In genomic region chr12:27619308-27619707, GRCh38 we compare ENCODE assay signal across 8 cellular contexts.
DNase-seq lines count a peak whose midpoint lies in the region; ATAC-seq and FAIRE-seq lines count a peak whose summit lies in the region.

No MANE protein-coding gene starts in this region.

- H3K27ac Mint-ChIP-seq in activated naive CD8-positive, alpha-beta T cell treated with anti-CD3 and anti-CD28 coated beads, Interleukin-2, amount 50 U/mL, for 24 hours: peak overlapping the region; percentile 43

- H3K9me3 Mint-ChIP-seq in activated naive CD8-positive, alpha-beta T cell treated with anti-CD3 and anti-CD28 coated beads, Interleukin-2, amount 50 U/mL, for 24 hours: no peaks in the 10 kb centered on the region

- H3K4me3 Mint-ChIP-seq in activated naive CD8-positive, alpha-beta T cell treated with anti-CD3 and anti-CD28 coated beads, Interleukin-2, amount 50 U/mL, for 24 hours: no peak overlapping the region

- peak; percentile 92 for ATAC-seq in activated naive CD8-positive, alpha-beta T cell treated with anti-CD3 and anti-CD28 coated beads, Interleukin-2, amount 50 U/mL, for 24 hours
- ATAC-seq in HG02884 (IDR thresholded peaks at IDR 0.05; ENCODE audit: unreplicated experiment) (no peak), HG03439 (IDR thresholded peaks at IDR 0.05; ENCODE audit: unreplicated experiment) (no peak), GM19455 (IDR thresholded peaks at IDR 0.05; ENCODE audit: unreplicated experiment) (no peak), left lobe of liver (no peak)

- peak; percentile 3 to 21 for DNase-seq in AML-193 (lab: John Stamatoyannopoulos, UW)
- DNase-seq in HTR-8/SVneo (ENCODE audit: insufficient read length, low spot score): peak; percentile 80
- no peak for DNase-seq in activated naive CD8-positive, alpha-beta T cell treated with anti-CD3 and anti-CD28 coated beads, Interleukin-2, amount 50 U/mL, for 24 hours
- DNase-seq in kidney glomerular epithelial cell (lab: John Stamatoyannopoulos, UW): peak; percentile 89
- no peak for DNase-seq in left lobe of liver (ENCODE audit: low spot score)

- H3K27me3 Mint-ChIP-seq in activated naive CD8-positive, alpha-beta T cell treated with anti-CD3 and anti-CD28 coated beads, Interleukin-2, amount 50 U/mL, for 24 hours: no peaks in the 10 kb centered on the region

- peaks cover 20% of the 10 kb centered on the region for H3K4me1 Mint-ChIP-seq in activated naive CD8-positive, alpha-beta T cell treated with anti-CD3 and anti-CD28 coated beads, Interleukin-2, amount 50 U/mL, for 24 hours

- FAIRE-seq in HTR-8/SVneo (lab: Jason Lieb, UNC): peak; percentile 96

- H3K36me3 Mint-ChIP-seq in activated naive CD8-positive, alpha-beta T cell treated with anti-CD3 and anti-CD28 coated beads, Interleukin-2, amount 50 U/mL, for 24 hours (ENCODE audit: low read depth): no peaks in the 10 kb centered on the region

Comparison
In these comparisons a context has a peak if more than half of its experiments do, and no peak if none do; other contexts are left out.
1. DNase-seq: peak in AML-193 (2 of 2), HTR-8/SVneo (single experiment) and kidney glomerular epithelial cell (single experiment); none in activated naive CD8-positive, alpha-beta T cell treated with anti-CD3 and anti-CD28 coated beads, Interleukin-2, amount 50 U/mL, for 24 hours (single experiment) and left lobe of liver (single experiment).